Comparison of ENCODE assay signal across 20 cellular contexts in genomic region chrX:13605611-13606010, GRCh38. TPM values are rescaled to one million over a fixed set of nuclear protein-coding genes. Genes with fewer than 3 reads are reported as not detected.
DNase-seq lines count a peak whose midpoint lies in the region; ATAC-seq, FAIRE-seq and TF ChIP-seq lines count a peak whose summit lies in the region.
"Had no signal": no experiment of that assay in that cellular context is flagged by ENCODE, and none has a peak within 500 bp of the region (broad histone marks: within the 10 kb centered on the region; RNA-seq: fewer than 3 reads in every experiment).

No MANE protein-coding gene starts in this region.

- H3K9me2 ChIP-seq in hepatocyte (replicated peaks; ENCODE audit: insufficient read depth): no peaks in the 10 kb centered on the region

- H3K27ac ChIP-seq in A549 (no peak overlapping the region), epithelial cell of prostate (peak overlapping the region; percentile 7), left lung (no peak overlapping the region), uterus (no peak overlapping the region), hepatocyte (no peak overlapping the region)

- CTCF ChIA-PET in A549 (lab: Yijun Ruan, JAX): interaction anchor here (1.4 to 1.8 kb wide), 2 partner anchors 40 to 95 kb away, joined by 5 to 7 read pairs; no protein-coding TSS in a partner anchor

- intact Hi-C loops in left lung (cut with DNase I) (no loop called here), uterus (cut with DNase I; ENCODE audit: low total_unique reads) (no loop called here)

- no peak for TF ChIP-seq CTCF in A549 (IDR thresholded peaks at IDR 0.05)
- no peak for TF ChIP-seq CTCF in left lung (IDR thresholded peaks at IDR 0.05)
- TF ChIP-seq CTCF in uterus (IDR thresholded peaks at IDR 0.05): no peak
- no peak for TF ChIP-seq CTCF in hepatocyte (IDR thresholded peaks at IDR 0.05; ENCODE audit: poor library complexity)

- no peaks in the 10 kb centered on the region for H3K9me3 ChIP-seq in A549
- no peaks in the 10 kb centered on the region for H3K9me3 ChIP-seq in left lung
- H3K9me3 ChIP-seq in uterus: no peaks in the 10 kb centered on the region
- H3K9me3 ChIP-seq in hepatocyte (ENCODE audit: low read depth): no peaks in the 10 kb centered on the region
- H3K9me3 ChIP-seq: BE2C, HAP-1 had no signal

- POLR2A ChIA-PET in A549 (lab: Yijun Ruan, JAX): no interaction called here

- TF ChIP-seq POLR2A in A549 (IDR thresholded peaks at IDR 0.05; ENCODE audit: low read length) (no peak), uterus (IDR thresholded peaks at IDR 0.05) (no peak)

- H3K4me2 ChIP-seq in A549 (no peak overlapping the region), hepatocyte (no peak overlapping the region)

- TF ChIP-seq EP300 in A549 (IDR thresholded peaks at IDR 0.05): no peak

- WGBS in A549 (ENCODE audit: missing lambda C conversion rate): 94% methylated on average over 1 of the region's 1 CpG
- 95% methylated on average over 1 of the region's 1 CpG for WGBS in hepatocyte (ENCODE audit: low lambda C conversion rate, missing lambda C conversion rate)

- DNase-seq in A549 (ENCODE audit: low read depth in 1 of 2, low spot score in 1 of 2): no peak
- peak; percentile 61 for DNase-seq in SW480 (ENCODE audit: low spot score)
- peak; percentile 37 for DNase-seq in epithelial cell of prostate (ENCODE audit: low read depth, low spot score)
- no peak for DNase-seq in left lung
- DNase-seq in uterus: no peak
- DNase-seq in hepatocyte (ENCODE audit: low spot score): no peak
- DNase-seq: 8988T; BE2C; C1 segment of cervical spinal cord; CD4-positive, CD25-positive, alpha-beta regulatory T cell; CD8-positive, alpha-beta memory T cell; COR-L47; IMR-90 had no signal

- H3K27me3 ChIP-seq in left lung (peaks cover 0 to 4% of the 10 kb centered on the region in 2 donors), uterus (no peaks in the 10 kb centered on the region), hepatocyte (no peaks in the 10 kb centered on the region)
- H3K27me3 ChIP-seq: BE2C had no signal

- ATAC-seq in A549: no peak
- ATAC-seq in left lung: peak; percentile 18
- ATAC-seq in GM21367 (IDR thresholded peaks at IDR 0.05; ENCODE audit: unreplicated experiment): no peak
- ATAC-seq: K562 had no signal

- no peaks in the 10 kb centered on the region for H3K79me2 ChIP-seq in hepatocyte

- no peak overlapping the region for H3K4me3 ChIP-seq in A549
- no peak overlapping the region for H3K4me3 ChIP-seq in left lung
- H3K4me3 ChIP-seq in uterus: no peak overlapping the region
- H3K4me3 ChIP-seq in hepatocyte: no peak overlapping the region
- H3K4me3 ChIP-seq: HAP-1, K562 had no signal

- FAIRE-seq in A549 (lab: Jason Lieb, UNC): peak; percentile 39
- FAIRE-seq: D721Med, G401.6, GM18507, HTR-8/SVneo, K562 had no signal

- H3K4me1 ChIP-seq in A549: no peaks in the 10 kb centered on the region
- no peaks in the 10 kb centered on the region for H3K4me1 ChIP-seq in left lung
- no peaks in the 10 kb centered on the region for H3K4me1 ChIP-seq in uterus
- no peaks in the 10 kb centered on the region for H3K4me1 ChIP-seq in hepatocyte (ENCODE audit: insufficient read depth)
- H3K4me1 ChIP-seq: BE2C, HAP-1 had no signal

- no peak for TF ChIP-seq RAD21 in A549 (conservative IDR thresholded peaks at IDR 0.05 in 1 of 2, IDR thresholded peaks at IDR 0.05 in 1 of 2)

- H2AFZ ChIP-seq in hepatocyte: no peak overlapping the region

- H3K36me3 ChIP-seq in left lung (no peaks in the 10 kb centered on the region), uterus (no peaks in the 10 kb centered on the region), hepatocyte (replicated peaks; ENCODE audit: insufficient read depth, low read depth) (no peaks in the 10 kb centered on the region)
- H3K36me3 ChIP-seq: BE2C, HAP-1 had no signal

- H4K20me1 ChIP-seq in hepatocyte (ENCODE audit: insufficient read depth, poor library complexity, severe bottlenecking): no peaks in the 10 kb centered on the region

TF ChIP-seq in A549, 52 proteins besides CTCF, POLR2A, EP300 and RAD21:
- TF ChIP-seq BHLHE40 (IDR thresholded peaks at IDR 0.05; ENCODE audit: low read depth, low read length) (no peak), REST (IDR thresholded peaks at IDR 0.05) (no peak), FOSB (CRISPR knock-in tag; IDR thresholded peaks at IDR 0.05) (no peak), FOXS1 (CRISPR knock-in tag; IDR thresholded peaks at IDR 0.05) (no peak), ZFP36 (IDR thresholded peaks at IDR 0.05; ENCODE audit: borderline replicate concordance, partially characterized antibody) (no peak), NPAS2 (CRISPR knock-in tag; IDR thresholded peaks at IDR 0.05; ENCODE audit: borderline replicate concordance) (no peak), CHD2 (IDR thresholded peaks at IDR 0.05; ENCODE audit: low read length, partially characterized antibody) (no peak), BCL3 (IDR thresholded peaks at IDR 0.05) (no peak), CBX2 (IDR thresholded peaks at IDR 0.05; ENCODE audit: borderline replicate concordance, low read depth) (no peak), ESRRA (IDR thresholded peaks at IDR 0.05; ENCODE audit: borderline replicate concordance, low read length) (no peak)

RNA-seq across cellular contexts. Expression of gene EGFL6, which starts 36.2 kb away (rescaled TPM):
- polyA plus RNA-seq in A549 (2011; rRNA removed) (not detected in 2 replicates), A549 (2017; fragmentation: RNase III; extraction: RNeasy Plus Mini Kit Qiagen cat#74134 plus additional on column Dnase treatment) (not detected in 3 replicates), hepatocyte (131 and 144 TPM in 2 replicates)
- polyA plus RNA-seq in A549 (2012; cell fraction: cytosol; rRNA removed): not detected in 2 replicates
- polyA plus RNA-seq in A549 (2012; cell fraction: nucleus; rRNA removed): not detected in 2 replicates
- not detected in 2 replicates for polyA minus RNA-seq in A549 (2011; rRNA and poly(A)+ RNA removed)
- total RNA-seq in left lung (10 to 100 TPM; 25.9 to 36.7 TPM), uterus (10 to 100 TPM in 1 of 4 donors, under 1 TPM in 1, not detected in 2; 0.18 to 15.7 TPM), hepatocyte (115 and 116 TPM in 2 replicates)
- total RNA-seq: CD4-positive, CD25-positive, alpha-beta regulatory T cell; IMR-90; K562 had no signal
- polyA plus RNA-seq: CD8-positive, alpha-beta memory T cell; IMR-90 had no signal

RNA-seq across cellular contexts. Expression of gene TCEANC, which starts 47.3 kb away (rescaled TPM):
- polyA plus RNA-seq in A549 (2011; rRNA removed) (2.4 and 2.7 TPM in 2 replicates), A549 (2017; fragmentation: RNase III; extraction: RNeasy Plus Mini Kit Qiagen cat#74134 plus additional on column Dnase treatment) (0.62 to 0.96 TPM (median 0.81 TPM) in 3 replicates), hepatocyte (1.8 and 2.0 TPM in 2 replicates)
- 0.28 and 0.31 TPM in 2 replicates for polyA plus RNA-seq in A549 (2012; cell fraction: cytosol; rRNA removed)
- polyA plus RNA-seq in A549 (2012; cell fraction: nucleus; rRNA removed): 0.23 and 0.43 TPM in 2 replicates
- 1.4 and 3.8 TPM in 2 replicates for polyA minus RNA-seq in A549 (2011; rRNA and poly(A)+ RNA removed)
- total RNA-seq in left lung (1 to 10 TPM; 3.1 to 3.5 TPM), uterus (1 to 10 TPM; 1.5 to 9.2 (median 5.7) TPM), hepatocyte (5.4 and 5.5 TPM in 2 replicates)

Comparison
In these comparisons a context has a peak if more than half of its experiments do, and no peak if none do; other contexts are left out.
1. DNase-seq: peak in SW480 (single experiment) and epithelial cell of prostate (single experiment); none in A549 (0 of 2), left lung (0 of 2), uterus (0 of 2) and hepatocyte (single experiment).